ENCODE assay signal across 8 cellular contexts in the genomic region with DNA sequence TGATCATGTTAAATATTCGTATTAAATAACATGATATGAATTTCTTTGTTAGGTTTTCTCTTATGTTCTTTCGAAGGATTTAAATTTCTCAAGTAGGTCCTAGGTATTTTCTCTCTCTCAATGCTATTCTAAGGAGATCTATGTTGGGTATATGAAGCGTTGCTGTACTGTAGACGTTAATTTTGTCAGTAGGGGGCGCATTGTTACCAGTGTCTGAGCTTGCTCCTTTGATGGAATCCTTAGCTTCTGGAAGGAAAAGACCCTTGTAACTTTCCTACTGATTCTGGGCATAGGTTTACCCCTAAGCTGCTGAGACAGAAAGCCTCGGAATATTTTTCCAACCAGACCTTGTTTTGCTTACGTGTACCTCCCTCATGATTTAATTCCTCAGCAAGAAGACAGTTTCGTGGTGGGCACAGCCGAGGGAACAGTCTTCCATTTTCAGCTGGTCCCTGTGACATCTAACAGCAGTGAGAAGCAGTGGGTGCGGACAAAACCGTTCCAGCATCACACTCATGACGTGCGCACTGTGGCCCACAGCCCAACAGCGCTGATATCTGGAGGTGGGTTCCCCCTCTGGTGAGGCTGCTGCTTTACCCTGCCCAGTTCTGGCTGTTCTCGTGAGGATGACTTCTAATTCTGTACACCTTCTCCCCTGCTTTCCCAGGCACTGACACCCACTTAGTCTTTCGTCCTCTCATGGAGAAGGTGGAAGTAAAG.
A peak's percentile ranks its signal among the peaks of the same experiment; 100 is the strongest.
DNase-seq lines count a peak whose midpoint lies in the region; ATAC-seq and TF ChIP-seq lines count a peak whose summit lies in the region.

No MANE protein-coding gene starts in this region.

- H3K36me3 ChIP-seq in neutrophil = peaks cover 3% of the 10 kb centered on the region

- H3K27ac ChIP-seq in neutrophil = no peak overlapping the region

- peak; percentile 28 for DNase-seq in COLO668 (lab: John Stamatoyannopoulos, UW; ENCODE audit: unreplicated experiment)
- DNase-seq in HCEC 1CT = peak; percentile 48
- peak; percentile 42 for DNase-seq in NCI-H82 treated with DMSO at 0.1 percent for 48 hours (lab: John Stamatoyannopoulos, UW; ENCODE audit: unreplicated experiment)
- DNase-seq in activated gamma-delta T cell treated with anti-CD3 and anti-CD28 coated beads, Interleukin-2, amount 50 U/mL, for 16 hours (ENCODE audit: low read depth) = peak; percentile 17
- peak; percentile 80 for DNase-seq in fibroblast of the conjunctiva (ENCODE audit: low read depth)

- no peak overlapping the region for H3K4me3 ChIP-seq in neutrophil (ENCODE audit: low read depth in 1 of 2, low read length in 1 of 2)

- ATAC-seq in HG02678 (IDR thresholded peaks at IDR 0.05; ENCODE audit: unreplicated experiment) (no peak), GM21390 (IDR thresholded peaks at IDR 0.05; ENCODE audit: unreplicated experiment) (no peak)

- TF ChIP-seq CTCF in neutrophil (IDR thresholded peaks at IDR 0.05) = peak; percentile 60

- H3K4me1 ChIP-seq in neutrophil (ENCODE audit: control insufficient read depth in 1 of 2, insufficient read depth in 1 of 2, low read depth in 1 of 2, low read length in 1 of 2) = no peaks in the 10 kb centered on the region

- H3K27me3 ChIP-seq in neutrophil = no peaks in the 10 kb centered on the region

- no peaks in the 10 kb centered on the region for H3K9me3 ChIP-seq in neutrophil

Comparison
In these comparisons a context has a peak if more than half of its experiments do, and no peak if none do; other contexts are left out.
1. DNase-seq: peak in every context shown above with its lines; median percentile 80 in fibroblast of the conjunctiva; 48 in HCEC 1CT; 42 in NCI-H82 treated with DMSO at 0.1 percent for 48 hours; 28 in COLO668; 17 in activated gamma-delta T cell treated with anti-CD3 and anti-CD28 coated beads, Interleukin-2, amount 50 U/mL, for 16 hours.